1 cellular context compared by ENCODE assay signal in the genomic region with DNA sequence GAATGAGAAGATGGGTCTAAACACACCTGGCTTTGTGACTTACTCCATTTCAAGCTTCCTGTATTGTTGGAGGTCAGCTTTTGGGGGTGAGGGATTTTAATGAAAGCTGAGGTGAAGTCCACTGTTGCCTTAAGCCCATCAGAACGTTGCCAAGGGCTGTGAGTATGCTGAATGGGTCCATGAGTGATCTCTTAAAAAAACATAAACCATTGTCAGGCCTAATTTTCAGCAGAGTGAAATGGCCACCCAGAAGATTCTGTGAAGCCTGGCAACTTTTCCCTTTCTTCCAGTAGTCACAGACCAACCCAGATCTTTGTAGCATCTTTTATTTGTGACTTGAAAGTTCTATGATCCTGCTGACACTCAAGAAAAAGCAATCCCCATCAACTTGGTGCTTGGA.
TF ChIP-seq lines count a peak whose summit lies in the region.

No MANE protein-coding gene starts in this region.

TF ChIP-seq in GM23338, 12 proteins besides CTCF, POLR2A, EP300 and RAD21 (continued from another document):
- TF ChIP-seq EZH2 (IDR thresholded peaks at IDR 0.05; ENCODE audit: low read depth, unreplicated experiment) (no peak), EZH2phosphoT487 (IDR thresholded peaks at IDR 0.05; ENCODE audit: unreplicated experiment) (no peak), ZNF462 (CRISPR knock-in tag; IDR thresholded peaks at IDR 0.05) (no peak), POLR2AphosphoS5 (IDR thresholded peaks at IDR 0.05; ENCODE audit: low read depth) (no peak), ETS1 (IDR thresholded peaks at IDR 0.05) (no peak), JUNB (IDR thresholded peaks at IDR 0.05; ENCODE audit: unreplicated experiment) (no peak), ZNF331 (CRISPR knock-in tag; IDR thresholded peaks at IDR 0.05; ENCODE audit: low read depth) (no peak)
